8 cellular contexts compared by ENCODE assay signal in the genomic region with DNA sequence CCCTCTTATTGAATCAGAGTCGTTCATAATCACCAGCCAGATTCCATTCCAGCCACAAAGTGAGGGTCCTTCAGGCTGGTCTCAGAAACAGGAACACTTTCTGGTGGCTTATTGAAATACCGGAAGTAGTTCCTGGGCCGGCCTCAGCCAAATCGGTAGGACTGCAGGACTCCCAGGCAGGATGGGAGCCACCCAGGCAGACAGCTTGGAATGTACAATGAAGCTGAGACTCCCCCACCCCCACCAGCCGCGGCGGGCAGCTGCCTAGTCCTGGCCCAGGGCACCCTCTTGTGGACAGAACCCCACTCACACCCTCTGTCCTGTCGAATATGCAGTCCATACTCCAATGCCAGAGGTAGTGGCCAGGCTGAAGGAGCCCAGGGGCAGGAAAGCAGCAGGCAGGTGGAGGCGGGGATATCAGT. TPM values are rescaled to one million over a fixed set of nuclear protein-coding genes. Genes with fewer than 3 reads are reported as not detected.
DNase-seq lines count a peak whose midpoint lies in the region; ATAC-seq and TF ChIP-seq lines count a peak whose summit lies in the region.

No MANE protein-coding gene starts in this region.

- H3K36me3 Mint-ChIP-seq in CD14-positive monocyte: peaks cover 20 to 27% of the 10 kb centered on the region in 2 donors
- H3K36me3 Mint-ChIP-seq in activated naive CD4-positive, alpha-beta T cell treated with anti-CD3 and anti-CD28 coated beads, Interleukin-2, amount 50 U/mL, for 24 hours: no peaks in the 10 kb centered on the region

- H3K4me3 ChIP-seq in upper lobe of right lung: no peak overlapping the region

- H3K9me3 Mint-ChIP-seq in CD14-positive monocyte: peaks cover 0 to 2% (median 0%) of the 10 kb centered on the region in 7 donors
- H3K9me3 Mint-ChIP-seq in activated naive CD4-positive, alpha-beta T cell treated with anti-CD3 and anti-CD28 coated beads, Interleukin-2, amount 50 U/mL, for 24 hours: no peaks in the 10 kb centered on the region

- no peaks in the 10 kb centered on the region for H3K27me3 ChIP-seq in upper lobe of right lung

- H3K9me3 ChIP-seq in upper lobe of right lung: no peaks in the 10 kb centered on the region

- intact Hi-C loops in CD14-positive monocyte (cut with micrococcal nuclease): loop anchor here (2.0 to 5.0 kb wide), 3 partner anchors 77 to 313 kb away; no protein-coding TSS in a partner anchor
- intact Hi-C loops in head of caudate nucleus (cut with DNase I): loop anchor here (2.0 to 10.0 kb wide), 2 partner anchors 257 to 313 kb away; no protein-coding TSS in a partner anchor
- intact Hi-C loops in posterior cingulate gyrus (cut with DNase I): loop anchor here (1.0 to 5.0 kb wide), 4 partner anchors 53 to 255 kb away; partner anchors contain the start of genes FRS3 and TFEB
- intact Hi-C loops in upper lobe of right lung (cut with DNase I): loop anchor here (5.0 to 10.0 kb wide), 3 partner anchors 80 to 315 kb away; no protein-coding TSS in a partner anchor

- ATAC-seq in GM21526 (IDR thresholded peaks at IDR 0.05; ENCODE audit: low FRiP score, unreplicated experiment): peak; percentile 54
- peak; percentile 95 for ATAC-seq in upper lobe of right lung

- TF ChIP-seq CTCF in CD14-positive monocyte (IDR thresholded peaks at IDR 0.05): peak; percentile 73
- peak; percentile 82 for TF ChIP-seq CTCF in upper lobe of right lung (IDR thresholded peaks at IDR 0.05)

- H3K4me1 ChIP-seq in upper lobe of right lung: peaks cover 11% of the 10 kb centered on the region

- H3K4me1 Mint-ChIP-seq in CD14-positive monocyte: peaks cover 18% of the 10 kb centered on the region
- H3K4me1 Mint-ChIP-seq in activated naive CD4-positive, alpha-beta T cell treated with anti-CD3 and anti-CD28 coated beads, Interleukin-2, amount 50 U/mL, for 24 hours: peaks cover 14% of the 10 kb centered on the region

- peaks cover 3 to 8% (median 3%) of the 10 kb centered on the region in 3 donors for H3K27me3 Mint-ChIP-seq in CD14-positive monocyte (ENCODE audit: low read depth in 3 of 3)
- no peaks in the 10 kb centered on the region for H3K27me3 Mint-ChIP-seq in activated naive CD4-positive, alpha-beta T cell treated with anti-CD3 and anti-CD28 coated beads, Interleukin-2, amount 50 U/mL, for 24 hours

- DNase-seq in CD14-positive monocyte (ENCODE audit: low spot score) (peak; percentile 74), NCI-H1092 (lab: John Stamatoyannopoulos, UW) (peak; percentile 53), SKM-1 treated with dmso at 0.1 percent for 144 hours (lab: John Stamatoyannopoulos, UW; ENCODE audit: unreplicated experiment) (peak; percentile 81), head of caudate nucleus (peak; percentile 83 to 96 (median 92)), posterior cingulate gyrus (peak; percentile 77 to 98 (median 90)), upper lobe of right lung (peak; percentile 92)

- no peak overlapping the region for H3K27ac ChIP-seq in upper lobe of right lung

- peak overlapping the region; percentile 83 to 88 for H3K4me3 Mint-ChIP-seq in CD14-positive monocyte
- peak overlapping the region; percentile 82 for H3K4me3 Mint-ChIP-seq in activated naive CD4-positive, alpha-beta T cell treated with anti-CD3 and anti-CD28 coated beads, Interleukin-2, amount 50 U/mL, for 24 hours

- H3K36me3 ChIP-seq in upper lobe of right lung: peaks cover 26% of the 10 kb centered on the region

- peak overlapping the region in 1 of 7 donors; percentile 35 for H3K27ac Mint-ChIP-seq in CD14-positive monocyte
- H3K27ac Mint-ChIP-seq in activated naive CD4-positive, alpha-beta T cell treated with anti-CD3 and anti-CD28 coated beads, Interleukin-2, amount 50 U/mL, for 24 hours: peak overlapping the region; percentile 65

RNA-seq across cellular contexts. Expression of gene MDFI, which starts 43.8 kb away (rescaled TPM):
- polyA plus RNA-seq in CD14-positive monocyte: not detected
- total RNA-seq in upper lobe of right lung: 11.0 TPM

RNA-seq across cellular contexts. Expression of gene TFEB, which starts 53.3 kb away (rescaled TPM):
- 10 to 100 TPM; 42.6 to 60.0 TPM for polyA plus RNA-seq in CD14-positive monocyte
- total RNA-seq in upper lobe of right lung: 40.3 TPM
